Comparison of ENCODE assay signal across 22 cellular contexts in the genomic region with DNA sequence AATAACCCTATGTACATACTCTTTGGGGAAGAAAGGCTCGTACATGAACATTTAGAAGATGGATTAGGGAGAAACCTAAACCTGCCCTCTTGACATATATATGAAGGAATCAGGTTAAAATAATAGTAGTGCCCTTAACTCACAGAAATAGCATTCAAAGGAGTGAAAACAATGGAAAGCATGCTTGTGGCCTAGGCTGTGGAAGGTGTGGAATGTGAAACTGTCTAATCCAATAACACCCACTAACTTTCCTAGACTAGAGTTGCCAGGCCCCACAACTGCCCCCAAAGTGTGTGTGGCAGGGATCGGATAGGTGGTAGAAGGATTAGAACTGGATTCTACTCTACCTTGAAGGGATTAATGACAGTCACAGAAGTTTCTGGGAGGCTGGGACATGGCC. TPM values are rescaled to one million over a fixed set of nuclear protein-coding genes. Genes with fewer than 3 reads are reported as not detected.
A peak's percentile ranks its signal among the peaks of the same experiment; 100 is the strongest.
DNase-seq lines count a peak whose midpoint lies in the region; ATAC-seq and TF ChIP-seq lines count a peak whose summit lies in the region.
"Had no signal": no experiment of that assay in that cellular context is flagged by ENCODE, and none has a peak within 500 bp of the region (broad histone marks: within the 10 kb centered on the region; RNA-seq: fewer than 3 reads in every experiment).

No MANE protein-coding gene starts in this region.

- H3K36me3 Mint-ChIP-seq in neural crest cell (ENCODE audit: low read depth): no peaks in the 10 kb centered on the region
- H3K36me3 Mint-ChIP-seq: activated naive CD8-positive, alpha-beta T cell treated with anti-CD3 and anti-CD28 coated beads for 36 hours had no signal

- dilution Hi-C loops in mammary epithelial cell (cut with HindIII; ENCODE audit: low sequenced_read_pairs): no loop called here

- H4K20me1 ChIP-seq in mammary epithelial cell (ENCODE audit: insufficient read depth, low read length): no peaks in the 10 kb centered on the region

- H3K27me3 ChIP-seq in breast epithelium (no peaks in the 10 kb centered on the region), mammary epithelial cell (ENCODE audit: insufficient read depth, low read length) (no peaks in the 10 kb centered on the region), adrenal gland (no peaks in the 10 kb centered on the region), thyroid gland (no peaks in the 10 kb centered on the region), WERI-Rb-1 (ENCODE audit: insufficient read depth, low read depth, severe bottlenecking) (no peaks in the 10 kb centered on the region)
- H3K27me3 ChIP-seq: uterus had no signal

- no peaks in the 10 kb centered on the region for H3K79me2 ChIP-seq in mammary epithelial cell (ENCODE audit: insufficient read depth, low read length)

- no peaks in the 10 kb centered on the region for H3K9me3 ChIP-seq in breast epithelium
- H3K9me3 ChIP-seq in mammary epithelial cell (replicated peaks; ENCODE audit: insufficient read depth, low read length): peaks cover 4% of the 10 kb centered on the region
- no peaks in the 10 kb centered on the region for H3K9me3 ChIP-seq in adrenal gland (replicated peaks in 1 of 3)
- no peaks in the 10 kb centered on the region for H3K9me3 ChIP-seq in thyroid gland
- peaks cover 2% of the 10 kb centered on the region for H3K9me3 ChIP-seq in WERI-Rb-1 (ENCODE audit: severe bottlenecking)
- H3K9me3 ChIP-seq: uterus had no signal

- intact Hi-C loops in breast epithelium (cut with DNase I; ENCODE audit: low total_unique reads) (no loop called here), mammary epithelial cell (cut with micrococcal nuclease) (no loop called here), adrenal gland (cut with DNase I) (no loop called here), thyroid gland (cut with DNase I) (no loop called here)

- CTCF ChIA-PET in mammary epithelial cell (lab: Charles Lee; ENCODE audit: low non-redundant PET): no interaction called here

- no peak for TF ChIP-seq CTCF in breast epithelium (IDR thresholded peaks at IDR 0.05)
- no peak for TF ChIP-seq CTCF in mammary epithelial cell (conservative IDR thresholded peaks at IDR 0.05 in 1 of 2, IDR thresholded peaks at IDR 0.05 in 1 of 2; ENCODE audit: extremely low read depth in 1 of 2, insufficient read depth in 1 of 2, low read depth in 1 of 2, low read length in 2 of 2)
- no peak for TF ChIP-seq CTCF in adrenal gland (IDR thresholded peaks at IDR 0.05)
- TF ChIP-seq CTCF in neural crest cell (conservative IDR thresholded peaks at IDR 0.05): no peak
- no peak for TF ChIP-seq CTCF in thyroid gland (IDR thresholded peaks at IDR 0.05)
- TF ChIP-seq CTCF in WERI-Rb-1 (IDR thresholded peaks at IDR 0.05; ENCODE audit: low read depth, low read length): no peak

- TF ChIP-seq POLR2A in breast epithelium (IDR thresholded peaks at IDR 0.05) (no peak), adrenal gland (IDR thresholded peaks at IDR 0.05) (no peak), thyroid gland (IDR thresholded peaks at IDR 0.05) (no peak)

- H3K4me3 ChIP-seq in breast epithelium: no peak overlapping the region
- no peak overlapping the region for H3K4me3 ChIP-seq in mammary epithelial cell (replicated peaks in 1 of 3; ENCODE audit: insufficient read depth in 1 of 3, low read depth in 2 of 3, low read length in 3 of 3)
- H3K4me3 ChIP-seq in adrenal gland: no peak overlapping the region
- H3K4me3 ChIP-seq in thyroid gland (replicated peaks in 1 of 3): no peak overlapping the region
- no peak overlapping the region for H3K4me3 ChIP-seq in WERI-Rb-1 (ENCODE audit: low read depth, low read length)
- H3K4me3 ChIP-seq: uterus had no signal

- no peaks in the 10 kb centered on the region for H3K36me3 ChIP-seq in breast epithelium
- no peaks in the 10 kb centered on the region for H3K36me3 ChIP-seq in mammary epithelial cell (ENCODE audit: insufficient read depth, low read length)
- H3K36me3 ChIP-seq in adrenal gland (replicated peaks in 1 of 2): peaks cover 0 to 9% of the 10 kb centered on the region in 2 donors
- no peaks in the 10 kb centered on the region for H3K36me3 ChIP-seq in thyroid gland
- no peaks in the 10 kb centered on the region for H3K36me3 ChIP-seq in WERI-Rb-1
- H3K36me3 ChIP-seq: uterus had no signal

- no peak for ATAC-seq in stimulated activated naive CD8-positive, alpha-beta T cell treated with anti-CD3 and anti-CD28 coated beads, Interleukin-15, Interleukin-2, amounts not matched to agents 100 U/mL and 50 U/mL, for 24 hours
- ATAC-seq: sciatic nerve had no signal

- no peaks in the 10 kb centered on the region for H3K9me3 Mint-ChIP-seq in neural crest cell

- 64% methylated on average over 2 of the region's 2 CpGs for WGBS in mammary epithelial cell (ENCODE audit: low coverage, missing lambda C conversion rate)
- WGBS in adrenal gland, 4 donors: 83 to 99% (median 94%) methylated on average over 2 of the region's 2 CpGs
- 90 to 96% methylated on average over 2 of the region's 2 CpGs for WGBS in thyroid gland, 2 donors

- in situ Hi-C loops in mammary epithelial cell (cut with MboI; ENCODE audit: low sequenced_read_pairs in 2 of 2): no loop called here

- no peak for DNase-seq in breast epithelium (ENCODE audit: low spot score in 2 of 2)
- no peak for DNase-seq in mammary epithelial cell
- DNase-seq in adrenal gland: no peak
- no peak for DNase-seq in neural crest cell (ENCODE audit: low read depth, low spot score)
- no peak for DNase-seq in thyroid gland
- DNase-seq in stimulated activated naive CD8-positive, alpha-beta T cell treated with anti-CD3 and anti-CD28 coated beads, Interleukin-15, Interleukin-2, amounts not matched to agents 100 U/mL and 50 U/mL, for 24 hours: no peak
- DNase-seq in cerebellum (ENCODE audit: low spot score): no peak
- DNase-seq in WERI-Rb-1: no peak
- DNase-seq: activated CD4-positive, alpha-beta T cell treated with anti-CD3 and anti-CD28 coated beads for 1 hour; activated naive CD8-positive, alpha-beta T cell treated with anti-CD3 and anti-CD28 coated beads for 36 hours; dermis blood vessel endothelial cell; foreskin melanocyte; mesenchymal stem cell; naive B cell; NCI-H1105 treated with DMSO at 0.1 percent for 48 hours; NCI-H2107; NCI-H526; stimulated activated naive CD4-positive, alpha-beta T cell; uterus had no signal

- H3K4me1 Mint-ChIP-seq in neural crest cell: peaks cover 44% of the 10 kb centered on the region

- peak overlapping the region; percentile 7 for H3K27ac Mint-ChIP-seq in neural crest cell (ENCODE audit: unreplicated experiment)
- H3K27ac Mint-ChIP-seq: activated naive CD8-positive, alpha-beta T cell treated with anti-CD3 and anti-CD28 coated beads for 36 hours; naive B cell had no signal

- BruUV-seq in mammary epithelial cell (replicated peaks; lab: Mats Ljungman, UMichigan): no TSS peak

- peaks cover 14% of the 10 kb centered on the region in 2 donors for H3K4me1 ChIP-seq in breast epithelium
- H3K4me1 ChIP-seq in mammary epithelial cell (ENCODE audit: insufficient read depth, low read length): no peaks in the 10 kb centered on the region
- peaks cover 26 to 35% of the 10 kb centered on the region in 2 donors for H3K4me1 ChIP-seq in adrenal gland (replicated peaks in 1 of 2)
- peaks cover 0 to 34% of the 10 kb centered on the region in 2 donors for H3K4me1 ChIP-seq in thyroid gland
- H3K4me1 ChIP-seq: uterus had no signal

- no peak overlapping the region for H2AFZ ChIP-seq in mammary epithelial cell (ENCODE audit: low read depth, low read length)

- H3K4me2 ChIP-seq in mammary epithelial cell (ENCODE audit: insufficient read depth, low read depth, low read length): no peak overlapping the region

- H3K9ac ChIP-seq in mammary epithelial cell (ENCODE audit: insufficient read depth, low read length): no peak overlapping the region

- no peaks in the 10 kb centered on the region for H3K27me3 Mint-ChIP-seq in neural crest cell (ENCODE audit: low read depth)

- H3K27ac ChIP-seq in breast epithelium (peak overlapping the region; percentile 78 to 84), mammary epithelial cell (ENCODE audit: insufficient read depth, low read depth, low read length) (no peak overlapping the region), adrenal gland (peak overlapping the region in 4 of 5 donors; percentile 28 to 86 (median 64)), thyroid gland (peak overlapping the region; percentile 15 to 52 (median 29)), WERI-Rb-1 (no peak overlapping the region)
- H3K27ac ChIP-seq: uterus had no signal

- no peak overlapping the region for H3K4me3 Mint-ChIP-seq in neural crest cell
- H3K4me3 Mint-ChIP-seq: activated naive CD8-positive, alpha-beta T cell treated with anti-CD3 and anti-CD28 coated beads for 36 hours; naive B cell had no signal

RNA-seq across cellular contexts. Expression of gene ITGA9, which starts 39.8 kb away (rescaled TPM):
- total RNA-seq in breast epithelium: 10 to 100 TPM; 12.1 to 20.3 (median 12.6) TPM
- total RNA-seq in mammary epithelial cell: 1 to 10 TPM in 1 of 2 donors, under 1 TPM in 1; 0.05 to 2.5 TPM
- polyA plus RNA-seq in mammary epithelial cell: 0.06 TPM
- polyA minus RNA-seq in mammary epithelial cell: not detected
- total RNA-seq in adrenal gland: 10 to 100 TPM; 48.6 to 81.1 (median 54.9) TPM
- 10 to 100 TPM; 10.5 to 22.7 (median 16.5) TPM for polyA plus RNA-seq in adrenal gland
- total RNA-seq in neural crest cell: 11.7 and 12.9 TPM in 2 replicates
- 100 to 1,000 TPM in 2 of 4 donors, 10 to 100 TPM in 2; 60.9 to 152 (median 110) TPM for total RNA-seq in thyroid gland
- total RNA-seq in cerebellum: 13.2 TPM
- total RNA-seq: A172 had no signal
- polyA plus RNA-seq: BJ had no signal

Comparison
In these comparisons a context has a peak if more than half of its experiments do, and no peak if none do; other contexts are left out.
1. H3K27ac ChIP-seq: peak in breast epithelium (2 of 2), adrenal gland (4 of 5) and thyroid gland (3 of 3); none in mammary epithelial cell (single experiment) and WERI-Rb-1 (single experiment).